ENCODE assay signal across 13 cellular contexts in genomic region chr18:10050956-10051355, GRCh38.
"Had no signal": no experiment of that assay in that cellular context is flagged by ENCODE, and none has a peak within 500 bp of the region (broad histone marks: within the 10 kb centered on the region; RNA-seq: fewer than 3 reads in every experiment).

No MANE protein-coding gene starts in this region.

- H3K9me3 ChIP-seq: lower lobe of right lung had no signal

- H3K36me3 ChIP-seq: cardiac muscle cell, lower lobe of right lung had no signal

- H3K27me3 ChIP-seq: cardiac muscle cell, foreskin keratinocyte had no signal

- H3K27ac ChIP-seq: cardiac muscle cell, foreskin keratinocyte had no signal

- DNase-seq: activated CD4-positive, alpha-beta T cell treated with anti-CD3 and anti-CD28 coated beads, Interleukin-2, amount 50 U/mL, for 48 hours; activated CD4-positive, CD25-positive, alpha-beta regulatory T cell treated with anti-CD3 and anti-CD28 coated beads, Interleukin-2, amount 50 U/mL, for 72 hours; activated T-cell treated with anti-CD3 and anti-CD28 coated beads, Interleukin-2, amount 50 U/mL, for 48 hours; effector CD8-positive, alpha-beta T cell; foreskin keratinocyte; lower lobe of right lung; midbrain; naive thymus-derived CD4-positive, alpha-beta T cell; posterior cingulate gyrus; T-helper 9 cell had no signal

- H3K4me3 ChIP-seq: cardiac muscle cell, coronary artery, lower lobe of right lung had no signal

- ATAC-seq: foreskin keratinocyte; naive thymus-derived CD4-positive, alpha-beta T cell; stimulated activated effector memory CD8-positive, alpha-beta T cell treated with anti-CD3 and anti-CD28 coated beads, Interleukin-12 subunit alpha, Interleukin-12 subunit beta, amount 100 ng/mL, for 72 hours had no signal

- H3K4me1 ChIP-seq: foreskin keratinocyte had no signal
